In genomic region chr7:130927062-130927461, GRCh38 we compare ENCODE assay signal across 12 cellular contexts.
DNase-seq lines count a peak whose midpoint lies in the region; ATAC-seq and TF ChIP-seq lines count a peak whose summit lies in the region.
"Had no signal": no experiment of that assay in that cellular context is flagged by ENCODE, and none has a peak within 500 bp of the region (broad histone marks: within the 10 kb centered on the region; RNA-seq: fewer than 3 reads in every experiment).

No MANE protein-coding gene starts in this region.

- H3K27me3 Mint-ChIP-seq in central memory CD8-positive, alpha-beta T cell, result no peaks in the 10 kb centered on the region

- no peak; the same call in 1 of the 2 replicates for ATAC-seq in Panc1
- peak; percentile 17 for ATAC-seq in central memory CD8-positive, alpha-beta T cell (replicated peaks; ENCODE audit: extremely low read depth, poor library complexity, severe bottlenecking)
- no peak for ATAC-seq in HG03025 (IDR thresholded peaks at IDR 0.05; ENCODE audit: low FRiP score, unreplicated experiment)
- ATAC-seq in HG02840 (IDR thresholded peaks at IDR 0.05; ENCODE audit: low FRiP score, unreplicated experiment), result no peak
- ATAC-seq: left cardiac atrium had no signal

- no peaks in the 10 kb centered on the region for H3K9me3 ChIP-seq in Panc1 (ENCODE audit: control insufficient read depth, insufficient read depth, low read depth, low read length)
- no peaks in the 10 kb centered on the region for H3K9me3 ChIP-seq in skeletal muscle tissue (ENCODE audit: control insufficient read depth in 3 of 3, low read length in 3 of 3)

- in situ Hi-C loops in Panc1 (cut with HindIII; ENCODE audit: low pct_unique_long_range_greater_than_20kb, low sequenced_read_pairs), result no loop called here

- no peaks in the 10 kb centered on the region for H3K27me3 ChIP-seq in Panc1 (ENCODE audit: control insufficient read depth, insufficient read depth, low read length)
- no peaks in the 10 kb centered on the region for H3K27me3 ChIP-seq in skeletal muscle tissue (ENCODE audit: control insufficient read depth in 3 of 3, insufficient read depth in 3 of 3, low read length in 3 of 3)

- no TSS peak for BruUV-seq in Panc1 (replicated peaks; lab: Mats Ljungman, UMichigan)

- intact Hi-C loops in Panc1 (cut with micrococcal nuclease; ENCODE audit: unreplicated experiment), result no loop called here

- DNase-seq in activated CD8-positive, alpha-beta memory T cell treated with anti-CD3 and anti-CD28 coated beads for 24 hours, result peak; percentile 61
- no peak for DNase-seq in activated CD8-positive, alpha-beta memory T cell treated with anti-CD3 and anti-CD28 coated beads, Interleukin-2, amount 50 U/mL, for 48 hours
- DNase-seq in Panc1 (ENCODE audit: low read depth, low spot score) (no peak), superior temporal gyrus (ENCODE audit: extremely low spot score) (no peak)
- no peak for DNase-seq in central memory CD8-positive, alpha-beta T cell (ENCODE audit: low spot score in 2 of 2)
- DNase-seq: hypothalamus, KBM-7, left cardiac atrium, NCI-H226 had no signal

- CTCF ChIA-PET in Panc1 (lab: Charles Lee), result no interaction called here

- peak overlapping the region; percentile 27 for H3K4me3 Mint-ChIP-seq in central memory CD8-positive, alpha-beta T cell

- H3K27ac Mint-ChIP-seq in central memory CD8-positive, alpha-beta T cell (ENCODE audit: low read depth), result peak overlapping the region; percentile 84

- H3K4me1 ChIP-seq in Panc1 (ENCODE audit: control insufficient read depth, insufficient read depth, low read length), result peaks cover 98% of the 10 kb centered on the region
- peaks cover 61 to 71% (median 63%) of the 10 kb centered on the region in 3 donors for H3K4me1 ChIP-seq in skeletal muscle tissue (ENCODE audit: control insufficient read depth in 3 of 3, insufficient read depth in 3 of 3, low read length in 3 of 3)

- peak overlapping the region; percentile 100 for H3K27ac ChIP-seq in Panc1 (ENCODE audit: low read length)
- peak overlapping the region; percentile 32 for H3K27ac ChIP-seq in skeletal muscle tissue (ENCODE audit: low read depth, low read length)

- H3K4me1 Mint-ChIP-seq in central memory CD8-positive, alpha-beta T cell, result peaks cover 73% of the 10 kb centered on the region

- no peaks in the 10 kb centered on the region for H3K9me3 Mint-ChIP-seq in central memory CD8-positive, alpha-beta T cell

- no peak overlapping the region for H3K4me3 ChIP-seq in Panc1 (ENCODE audit: low read depth in 2 of 2, low read length in 2 of 2)
- H3K4me3 ChIP-seq in skeletal muscle tissue (ENCODE audit: low read length in 3 of 3), result no peak overlapping the region

- POLR2A ChIA-PET in Panc1 (lab: Charles Lee), result interaction anchor here (0.6 to 0.7 kb wide), 2 partner anchors 15 to 267 kb away, joined by 3 to 6 read pairs; no protein-coding TSS in a partner anchor

- no peak overlapping the region for H3K9ac ChIP-seq in skeletal muscle tissue (ENCODE audit: low read depth in 1 of 3, low read length in 3 of 3)

- peaks cover 44% of the 10 kb centered on the region for H3K36me3 Mint-ChIP-seq in central memory CD8-positive, alpha-beta T cell (ENCODE audit: insufficient read depth)

- no peak for TF ChIP-seq CTCF in Panc1 (IDR thresholded peaks at IDR 0.05)

- H3K36me3 ChIP-seq in Panc1 (ENCODE audit: control insufficient read depth, insufficient read depth, low read length), result peaks cover 5% of the 10 kb centered on the region
- peaks cover 0 to 5% (median 3%) of the 10 kb centered on the region in 3 donors for H3K36me3 ChIP-seq in skeletal muscle tissue (ENCODE audit: control insufficient read depth in 3 of 3, insufficient read depth in 3 of 3, low read length in 3 of 3)
